1 cellular context compared by ENCODE assay signal in the genomic region with DNA sequence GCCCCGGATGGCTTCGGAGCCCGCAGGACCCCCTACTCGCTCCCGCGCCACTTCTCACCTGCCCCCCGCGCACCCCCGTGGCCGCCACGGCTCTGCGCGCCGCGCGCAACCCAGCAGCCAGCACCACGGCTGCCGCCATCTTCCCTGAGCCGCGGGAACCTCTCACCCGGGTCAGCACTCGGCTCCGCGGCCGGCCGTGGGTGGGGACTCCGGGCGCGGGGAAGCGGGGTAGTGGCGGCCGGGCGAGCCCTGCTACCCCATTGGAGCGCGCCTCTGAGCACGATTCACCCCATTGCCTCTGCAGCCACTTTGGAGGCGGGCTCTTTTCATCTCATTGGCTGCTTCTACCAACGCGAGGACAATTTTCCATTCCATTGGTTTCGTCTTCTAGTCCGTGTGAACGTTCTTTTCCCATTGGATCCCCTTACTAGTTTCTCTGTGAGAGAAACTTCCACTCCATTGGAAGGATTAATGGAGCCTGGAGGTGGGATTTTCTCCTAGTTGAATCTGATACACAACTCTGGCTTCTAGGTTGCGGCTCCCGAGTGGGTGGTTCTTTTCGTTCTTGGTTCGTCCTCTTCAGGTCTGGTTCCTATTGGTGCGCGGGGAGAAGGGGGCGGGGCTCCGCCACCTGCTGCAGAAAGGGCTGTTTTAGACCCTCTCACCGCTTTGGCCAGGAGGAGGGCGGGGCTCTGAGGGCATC.
TF ChIP-seq lines count a peak whose summit lies in the region.

A gene (minus strand): TSS at position 202 of the 703 bp plus-strand sequence. CDS start 63 bp downstream, at position 139.

TF ChIP-seq in WTC11, 78 proteins besides CTCF, POLR2A, EP300 and RAD21 (continued from another document and continues in another):
- TF ChIP-seq, protein P1, sequence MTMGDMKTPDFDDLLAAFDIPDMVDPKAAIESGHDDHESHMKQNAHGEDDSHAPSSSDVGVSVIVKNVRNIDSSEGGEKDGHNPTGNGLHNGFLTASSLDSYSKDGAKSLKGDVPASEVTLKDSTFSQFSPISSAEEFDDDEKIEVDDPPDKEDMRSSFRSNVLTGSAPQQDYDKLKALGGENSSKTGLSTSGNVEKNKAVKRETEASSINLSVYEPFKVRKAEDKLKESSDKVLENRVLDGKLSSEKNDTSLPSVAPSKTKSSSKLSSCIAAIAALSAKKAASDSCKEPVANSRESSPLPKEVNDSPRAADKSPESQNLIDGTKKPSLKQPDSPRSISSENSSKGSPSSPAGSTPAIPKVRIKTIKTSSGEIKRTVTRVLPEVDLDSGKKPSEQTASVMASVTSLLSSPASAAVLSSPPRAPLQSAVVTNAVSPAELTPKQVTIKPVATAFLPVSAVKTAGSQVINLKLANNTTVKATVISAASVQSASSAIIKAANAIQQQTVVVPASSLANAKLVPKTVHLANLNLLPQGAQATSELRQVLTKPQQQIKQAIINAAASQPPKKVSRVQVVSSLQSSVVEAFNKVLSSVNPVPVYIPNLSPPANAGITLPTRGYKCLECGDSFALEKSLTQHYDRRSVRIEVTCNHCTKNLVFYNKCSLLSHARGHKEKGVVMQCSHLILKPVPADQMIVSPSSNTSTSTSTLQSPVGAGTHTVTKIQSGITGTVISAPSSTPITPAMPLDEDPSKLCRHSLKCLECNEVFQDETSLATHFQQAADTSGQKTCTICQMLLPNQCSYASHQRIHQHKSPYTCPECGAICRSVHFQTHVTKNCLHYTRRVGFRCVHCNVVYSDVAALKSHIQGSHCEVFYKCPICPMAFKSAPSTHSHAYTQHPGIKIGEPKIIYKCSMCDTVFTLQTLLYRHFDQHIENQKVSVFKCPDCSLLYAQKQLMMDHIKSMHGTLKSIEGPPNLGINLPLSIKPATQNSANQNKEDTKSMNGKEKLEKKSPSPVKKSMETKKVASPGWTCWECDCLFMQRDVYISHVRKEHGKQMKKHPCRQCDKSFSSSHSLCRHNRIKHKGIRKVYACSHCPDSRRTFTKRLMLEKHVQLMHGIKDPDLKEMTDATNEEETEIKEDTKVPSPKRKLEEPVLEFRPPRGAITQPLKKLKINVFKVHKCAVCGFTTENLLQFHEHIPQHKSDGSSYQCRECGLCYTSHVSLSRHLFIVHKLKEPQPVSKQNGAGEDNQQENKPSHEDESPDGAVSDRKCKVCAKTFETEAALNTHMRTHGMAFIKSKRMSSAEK (CRISPR knock-in tag; IDR thresholded peaks at IDR 0.05; ENCODE audit: borderline replicate concordance), result no peak
- no peak for TF ChIP-seq NR3C1 (CRISPR knock-in tag; conservative IDR thresholded peaks at IDR 0.05; ENCODE audit: low read depth)
- no peak for TF ChIP-seq ZNF416 (CRISPR knock-in tag; IDR thresholded peaks at IDR 0.05)
- TF ChIP-seq TCF7 (CRISPR knock-in tag; IDR thresholded peaks at IDR 0.05; ENCODE audit: low read depth), result no peak
- TF ChIP-seq, protein P2, sequence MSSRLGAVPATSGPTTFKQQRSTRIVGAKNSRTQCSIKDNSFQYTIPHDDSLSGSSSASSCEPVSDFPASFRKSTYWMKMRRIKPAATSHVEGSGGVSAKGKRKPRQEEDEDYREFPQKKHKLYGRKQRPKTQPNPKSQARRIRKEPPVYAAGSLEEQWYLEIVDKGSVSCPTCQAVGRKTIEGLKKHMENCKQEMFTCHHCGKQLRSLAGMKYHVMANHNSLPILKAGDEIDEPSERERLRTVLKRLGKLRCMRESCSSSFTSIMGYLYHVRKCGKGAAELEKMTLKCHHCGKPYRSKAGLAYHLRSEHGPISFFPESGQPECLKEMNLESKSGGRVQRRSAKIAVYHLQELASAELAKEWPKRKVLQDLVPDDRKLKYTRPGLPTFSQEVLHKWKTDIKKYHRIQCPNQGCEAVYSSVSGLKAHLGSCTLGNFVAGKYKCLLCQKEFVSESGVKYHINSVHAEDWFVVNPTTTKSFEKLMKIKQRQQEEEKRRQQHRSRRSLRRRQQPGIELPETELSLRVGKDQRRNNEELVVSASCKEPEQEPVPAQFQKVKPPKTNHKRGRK (CRISPR knock-in tag; IDR thresholded peaks at IDR 0.05; ENCODE audit: borderline replicate concordance), result no peak
- TF ChIP-seq ZNF121 (CRISPR knock-in tag; IDR thresholded peaks at IDR 0.05), result no peak
- TF ChIP-seq, protein P3, sequence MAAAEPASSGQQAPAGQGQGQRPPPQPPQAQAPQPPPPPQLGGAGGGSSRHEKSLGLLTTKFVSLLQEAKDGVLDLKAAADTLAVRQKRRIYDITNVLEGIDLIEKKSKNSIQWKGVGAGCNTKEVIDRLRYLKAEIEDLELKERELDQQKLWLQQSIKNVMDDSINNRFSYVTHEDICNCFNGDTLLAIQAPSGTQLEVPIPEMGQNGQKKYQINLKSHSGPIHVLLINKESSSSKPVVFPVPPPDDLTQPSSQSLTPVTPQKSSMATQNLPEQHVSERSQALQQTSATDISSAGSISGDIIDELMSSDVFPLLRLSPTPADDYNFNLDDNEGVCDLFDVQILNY (CRISPR knock-in tag; IDR thresholded peaks at IDR 0.05), result peak; percentile 77; the same call in 1 of the 2 replicates
- TF ChIP-seq PRRX2 (CRISPR knock-in tag; IDR thresholded peaks at IDR 0.05), result no peak
- TF ChIP-seq RORB (CRISPR knock-in tag; IDR thresholded peaks at IDR 0.05), result no peak
- TF ChIP-seq, protein P4, sequence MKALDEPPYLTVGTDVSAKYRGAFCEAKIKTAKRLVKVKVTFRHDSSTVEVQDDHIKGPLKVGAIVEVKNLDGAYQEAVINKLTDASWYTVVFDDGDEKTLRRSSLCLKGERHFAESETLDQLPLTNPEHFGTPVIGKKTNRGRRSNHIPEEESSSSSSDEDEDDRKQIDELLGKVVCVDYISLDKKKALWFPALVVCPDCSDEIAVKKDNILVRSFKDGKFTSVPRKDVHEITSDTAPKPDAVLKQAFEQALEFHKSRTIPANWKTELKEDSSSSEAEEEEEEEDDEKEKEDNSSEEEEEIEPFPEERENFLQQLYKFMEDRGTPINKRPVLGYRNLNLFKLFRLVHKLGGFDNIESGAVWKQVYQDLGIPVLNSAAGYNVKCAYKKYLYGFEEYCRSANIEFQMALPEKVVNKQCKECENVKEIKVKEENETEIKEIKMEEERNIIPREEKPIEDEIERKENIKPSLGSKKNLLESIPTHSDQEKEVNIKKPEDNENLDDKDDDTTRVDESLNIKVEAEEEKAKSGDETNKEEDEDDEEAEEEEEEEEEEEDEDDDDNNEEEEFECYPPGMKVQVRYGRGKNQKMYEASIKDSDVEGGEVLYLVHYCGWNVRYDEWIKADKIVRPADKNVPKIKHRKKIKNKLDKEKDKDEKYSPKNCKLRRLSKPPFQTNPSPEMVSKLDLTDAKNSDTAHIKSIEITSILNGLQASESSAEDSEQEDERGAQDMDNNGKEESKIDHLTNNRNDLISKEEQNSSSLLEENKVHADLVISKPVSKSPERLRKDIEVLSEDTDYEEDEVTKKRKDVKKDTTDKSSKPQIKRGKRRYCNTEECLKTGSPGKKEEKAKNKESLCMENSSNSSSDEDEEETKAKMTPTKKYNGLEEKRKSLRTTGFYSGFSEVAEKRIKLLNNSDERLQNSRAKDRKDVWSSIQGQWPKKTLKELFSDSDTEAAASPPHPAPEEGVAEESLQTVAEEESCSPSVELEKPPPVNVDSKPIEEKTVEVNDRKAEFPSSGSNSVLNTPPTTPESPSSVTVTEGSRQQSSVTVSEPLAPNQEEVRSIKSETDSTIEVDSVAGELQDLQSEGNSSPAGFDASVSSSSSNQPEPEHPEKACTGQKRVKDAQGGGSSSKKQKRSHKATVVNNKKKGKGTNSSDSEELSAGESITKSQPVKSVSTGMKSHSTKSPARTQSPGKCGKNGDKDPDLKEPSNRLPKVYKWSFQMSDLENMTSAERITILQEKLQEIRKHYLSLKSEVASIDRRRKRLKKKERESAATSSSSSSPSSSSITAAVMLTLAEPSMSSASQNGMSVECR (CRISPR knock-in tag; IDR thresholded peaks at IDR 0.05; ENCODE audit: borderline replicate concordance), result no peak
- TF ChIP-seq ATF1 (CRISPR knock-in tag; IDR thresholded peaks at IDR 0.05), result no peak
- TF ChIP-seq, protein P5, sequence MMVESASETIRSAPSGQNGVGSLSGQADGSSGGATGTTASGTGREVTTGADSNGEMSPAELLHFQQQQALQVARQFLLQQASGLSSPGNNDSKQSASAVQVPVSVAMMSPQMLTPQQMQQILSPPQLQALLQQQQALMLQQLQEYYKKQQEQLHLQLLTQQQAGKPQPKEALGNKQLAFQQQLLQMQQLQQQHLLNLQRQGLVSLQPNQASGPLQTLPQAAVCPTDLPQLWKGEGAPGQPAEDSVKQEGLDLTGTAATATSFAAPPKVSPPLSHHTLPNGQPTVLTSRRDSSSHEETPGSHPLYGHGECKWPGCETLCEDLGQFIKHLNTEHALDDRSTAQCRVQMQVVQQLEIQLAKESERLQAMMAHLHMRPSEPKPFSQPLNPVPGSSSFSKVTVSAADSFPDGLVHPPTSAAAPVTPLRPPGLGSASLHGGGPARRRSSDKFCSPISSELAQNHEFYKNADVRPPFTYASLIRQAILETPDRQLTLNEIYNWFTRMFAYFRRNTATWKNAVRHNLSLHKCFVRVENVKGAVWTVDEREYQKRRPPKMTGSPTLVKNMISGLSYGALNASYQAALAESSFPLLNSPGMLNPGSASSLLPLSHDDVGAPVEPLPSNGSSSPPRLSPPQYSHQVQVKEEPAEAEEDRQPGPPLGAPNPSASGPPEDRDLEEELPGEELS (CRISPR knock-in tag; IDR thresholded peaks at IDR 0.05), result no peak; the same call in 1 of the 2 replicates
- TF ChIP-seq, protein P6, sequence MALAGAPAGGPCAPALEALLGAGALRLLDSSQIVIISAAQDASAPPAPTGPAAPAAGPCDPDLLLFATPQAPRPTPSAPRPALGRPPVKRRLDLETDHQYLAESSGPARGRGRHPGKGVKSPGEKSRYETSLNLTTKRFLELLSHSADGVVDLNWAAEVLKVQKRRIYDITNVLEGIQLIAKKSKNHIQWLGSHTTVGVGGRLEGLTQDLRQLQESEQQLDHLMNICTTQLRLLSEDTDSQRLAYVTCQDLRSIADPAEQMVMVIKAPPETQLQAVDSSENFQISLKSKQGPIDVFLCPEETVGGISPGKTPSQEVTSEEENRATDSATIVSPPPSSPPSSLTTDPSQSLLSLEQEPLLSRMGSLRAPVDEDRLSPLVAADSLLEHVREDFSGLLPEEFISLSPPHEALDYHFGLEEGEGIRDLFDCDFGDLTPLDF (CRISPR knock-in tag; IDR thresholded peaks at IDR 0.05), result no peak
- TF ChIP-seq TEAD4 (CRISPR knock-in tag; IDR thresholded peaks at IDR 0.05), result no peak
- TF ChIP-seq, protein P7, sequence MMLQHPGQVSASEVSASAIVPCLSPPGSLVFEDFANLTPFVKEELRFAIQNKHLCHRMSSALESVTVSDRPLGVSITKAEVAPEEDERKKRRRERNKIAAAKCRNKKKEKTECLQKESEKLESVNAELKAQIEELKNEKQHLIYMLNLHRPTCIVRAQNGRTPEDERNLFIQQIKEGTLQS (CRISPR knock-in tag; conservative IDR thresholded peaks at IDR 0.05), result no peak
- no peak for TF ChIP-seq HMGA2 (CRISPR knock-in tag; IDR thresholded peaks at IDR 0.05)
- TF ChIP-seq SMAD3 (CRISPR knock-in tag; IDR thresholded peaks at IDR 0.05; ENCODE audit: borderline replicate concordance), result no peak
- no peak for TF ChIP-seq FOXJ3 (CRISPR knock-in tag; IDR thresholded peaks at IDR 0.05; ENCODE audit: borderline replicate concordance)
- no peak for TF ChIP-seq GTF2I (CRISPR knock-in tag; conservative IDR thresholded peaks at IDR 0.05)
- TF ChIP-seq, protein P8, sequence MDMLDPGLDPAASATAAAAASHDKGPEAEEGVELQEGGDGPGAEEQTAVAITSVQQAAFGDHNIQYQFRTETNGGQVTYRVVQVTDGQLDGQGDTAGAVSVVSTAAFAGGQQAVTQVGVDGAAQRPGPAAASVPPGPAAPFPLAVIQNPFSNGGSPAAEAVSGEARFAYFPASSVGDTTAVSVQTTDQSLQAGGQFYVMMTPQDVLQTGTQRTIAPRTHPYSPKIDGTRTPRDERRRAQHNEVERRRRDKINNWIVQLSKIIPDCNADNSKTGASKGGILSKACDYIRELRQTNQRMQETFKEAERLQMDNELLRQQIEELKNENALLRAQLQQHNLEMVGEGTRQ (CRISPR knock-in tag; IDR thresholded peaks at IDR 0.05), result 0 out of 2 replicates have a peak, but pooled peaks have one; percentile 38
- no peak for TF ChIP-seq NFE2L1 (CRISPR knock-in tag; IDR thresholded peaks at IDR 0.05)
- peak; percentile 63; the same call in 1 of the 2 replicates for TF ChIP-seq ETV6 (CRISPR knock-in tag; IDR thresholded peaks at IDR 0.05)
- TF ChIP-seq OVOL2 (CRISPR knock-in tag; IDR thresholded peaks at IDR 0.05; ENCODE audit: borderline replicate concordance), result no peak
- peak; percentile 18; the same call in 1 of the 2 replicates for TF ChIP-seq MYBL2 (CRISPR knock-in tag; IDR thresholded peaks at IDR 0.05)
- TF ChIP-seq, protein P9, sequence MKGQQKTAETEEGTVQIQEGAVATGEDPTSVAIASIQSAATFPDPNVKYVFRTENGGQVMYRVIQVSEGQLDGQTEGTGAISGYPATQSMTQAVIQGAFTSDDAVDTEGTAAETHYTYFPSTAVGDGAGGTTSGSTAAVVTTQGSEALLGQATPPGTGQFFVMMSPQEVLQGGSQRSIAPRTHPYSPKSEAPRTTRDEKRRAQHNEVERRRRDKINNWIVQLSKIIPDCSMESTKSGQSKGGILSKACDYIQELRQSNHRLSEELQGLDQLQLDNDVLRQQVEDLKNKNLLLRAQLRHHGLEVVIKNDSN (CRISPR knock-in tag; IDR thresholded peaks at IDR 0.05), result 0 out of 2 replicates have a peak, but pooled peaks have one; percentile 4
- TF ChIP-seq, protein P10, sequence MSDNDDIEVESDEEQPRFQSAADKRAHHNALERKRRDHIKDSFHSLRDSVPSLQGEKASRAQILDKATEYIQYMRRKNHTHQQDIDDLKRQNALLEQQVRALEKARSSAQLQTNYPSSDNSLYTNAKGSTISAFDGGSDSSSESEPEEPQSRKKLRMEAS (CRISPR knock-in tag; IDR thresholded peaks at IDR 0.05), result peak; percentile 38; the same call in 1 of the 2 replicates
- TF ChIP-seq NR2C2 (CRISPR knock-in tag; IDR thresholded peaks at IDR 0.05), result no peak
- TF ChIP-seq ESRRA (CRISPR knock-in tag; IDR thresholded peaks at IDR 0.05; ENCODE audit: borderline replicate concordance), result peak; percentile 68; the same call in 1 of the 2 replicates
- TF ChIP-seq SMAD4 (CRISPR knock-in tag; IDR thresholded peaks at IDR 0.05), result no peak
- TF ChIP-seq, protein P11, sequence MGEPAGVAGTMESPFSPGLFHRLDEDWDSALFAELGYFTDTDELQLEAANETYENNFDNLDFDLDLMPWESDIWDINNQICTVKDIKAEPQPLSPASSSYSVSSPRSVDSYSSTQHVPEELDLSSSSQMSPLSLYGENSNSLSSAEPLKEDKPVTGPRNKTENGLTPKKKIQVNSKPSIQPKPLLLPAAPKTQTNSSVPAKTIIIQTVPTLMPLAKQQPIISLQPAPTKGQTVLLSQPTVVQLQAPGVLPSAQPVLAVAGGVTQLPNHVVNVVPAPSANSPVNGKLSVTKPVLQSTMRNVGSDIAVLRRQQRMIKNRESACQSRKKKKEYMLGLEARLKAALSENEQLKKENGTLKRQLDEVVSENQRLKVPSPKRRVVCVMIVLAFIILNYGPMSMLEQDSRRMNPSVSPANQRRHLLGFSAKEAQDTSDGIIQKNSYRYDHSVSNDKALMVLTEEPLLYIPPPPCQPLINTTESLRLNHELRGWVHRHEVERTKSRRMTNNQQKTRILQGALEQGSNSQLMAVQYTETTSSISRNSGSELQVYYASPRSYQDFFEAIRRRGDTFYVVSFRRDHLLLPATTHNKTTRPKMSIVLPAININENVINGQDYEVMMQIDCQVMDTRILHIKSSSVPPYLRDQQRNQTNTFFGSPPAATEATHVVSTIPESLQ (CRISPR knock-in tag; IDR thresholded peaks at IDR 0.05), result no peak
- no peak for TF ChIP-seq ZNF219 (CRISPR knock-in tag; IDR thresholded peaks at IDR 0.05; ENCODE audit: borderline replicate concordance)
- peak; percentile 9; the same call in 1 of the 2 replicates for TF ChIP-seq ZNF232 (CRISPR knock-in tag; IDR thresholded peaks at IDR 0.05)
- TF ChIP-seq NR1H2 (CRISPR knock-in tag; IDR thresholded peaks at IDR 0.05), result no peak
- TF ChIP-seq ZNF423 (CRISPR knock-in tag; IDR thresholded peaks at IDR 0.05), result no peak
- TF ChIP-seq CBFB (CRISPR knock-in tag; IDR thresholded peaks at IDR 0.05; ENCODE audit: low read depth), result no peak; the same call in 1 of the 2 replicates
- TF ChIP-seq RELA (CRISPR knock-in tag; IDR thresholded peaks at IDR 0.05; ENCODE audit: borderline replicate concordance), result no peak
- no peak for TF ChIP-seq TEAD1 (CRISPR knock-in tag; IDR thresholded peaks at IDR 0.05)
